Comparison of ENCODE assay signal across 8 cellular contexts in the genomic region with DNA sequence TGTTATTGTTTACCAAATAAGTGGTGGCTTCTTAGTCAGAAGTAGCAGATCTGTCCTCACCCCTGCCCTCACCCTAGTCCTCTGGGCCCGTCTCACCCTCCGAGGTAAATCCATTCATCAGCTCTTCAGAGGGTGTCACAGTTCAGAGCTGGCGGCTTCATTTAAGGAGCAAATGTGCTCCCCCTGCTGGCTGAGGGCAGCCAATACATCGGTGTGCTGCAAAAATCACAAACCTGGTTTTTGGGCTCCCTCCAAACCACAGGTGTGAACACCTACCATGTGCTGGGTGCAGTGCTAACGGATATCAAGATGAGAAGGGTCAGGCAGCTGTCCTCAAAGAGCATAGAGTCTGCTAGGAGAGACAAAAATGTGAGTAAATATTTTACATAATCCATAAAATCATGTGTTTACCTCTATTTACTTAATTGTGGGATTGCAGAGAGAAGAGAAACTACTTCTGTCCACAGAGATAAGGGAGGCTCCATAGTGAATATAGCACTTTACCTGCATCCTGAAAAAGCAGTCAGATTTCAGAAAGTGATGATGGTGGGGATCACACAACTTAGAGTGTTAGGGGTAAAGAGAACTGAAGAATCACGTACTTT. TPM values are rescaled to one million over a fixed set of nuclear protein-coding genes. Genes with fewer than 3 reads are reported as not detected.
DNase-seq lines count a peak whose midpoint lies in the region; ATAC-seq and TF ChIP-seq lines count a peak whose summit lies in the region.

No MANE protein-coding gene starts in this region.

- no TSS peak for BruUV-seq in Panc1 (replicated peaks; lab: Mats Ljungman, UMichigan)

- WGBS in thyroid gland, 2 donors, result 18 to 21% methylated on average over 6 of the region's 6 CpGs

- H3K36me3 ChIP-seq in Panc1 (ENCODE audit: control insufficient read depth, insufficient read depth, low read length), result no peaks in the 10 kb centered on the region
- no peaks in the 10 kb centered on the region for H3K36me3 ChIP-seq in thyroid gland

- no peak for TF ChIP-seq POLR2A in thyroid gland (IDR thresholded peaks at IDR 0.05)

- no peaks in the 10 kb centered on the region for H3K36me3 Mint-ChIP-seq in activated T-cell treated with anti-CD3 and anti-CD28 coated beads, Interleukin-2, amount 50 U/mL, for 72 hours (ENCODE audit: insufficient read depth in 2 of 2)

- H3K27me3 ChIP-seq in Panc1 (ENCODE audit: control insufficient read depth, insufficient read depth, low read length), result peaks cover 25% of the 10 kb centered on the region
- no peaks in the 10 kb centered on the region for H3K27me3 ChIP-seq in thyroid gland

- peak; percentile 57 to 80 (median 71) for DNase-seq in NCI-H1417 (lab: John Stamatoyannopoulos, UW)
- no peak for DNase-seq in NCI-H1417 treated with DMSO at 0.1 percent for 48 hours (lab: John Stamatoyannopoulos, UW)
- peak; percentile 63 for DNase-seq in HuH-7 (ENCODE audit: low spot score)
- DNase-seq in Panc1 (ENCODE audit: low read depth, low spot score), result peak; percentile 53
- DNase-seq in activated T-cell treated with anti-CD3 and anti-CD28 coated beads, Interleukin-2, amount 50 U/mL, for 72 hours, result peak; percentile 59 to 62
- peak; percentile 58 for DNase-seq in fibroblast of the aortic adventitia (ENCODE audit: low read depth)
- DNase-seq in nucleus accumbens (lab: John Stamatoyannopoulos, UW), result peak in 42 of 56 donors; percentile 5 to 66 (median 28)
- DNase-seq in thyroid gland, result peak; percentile 58 to 69

- H3K9me3 ChIP-seq in Panc1 (ENCODE audit: control insufficient read depth, insufficient read depth, low read depth, low read length) (no peaks in the 10 kb centered on the region), thyroid gland (no peaks in the 10 kb centered on the region)

- POLR2A ChIA-PET in Panc1 (lab: Charles Lee), result no interaction called here

- no peaks in the 10 kb centered on the region for H3K4me1 ChIP-seq in Panc1 (ENCODE audit: control insufficient read depth, insufficient read depth, low read length)
- no peaks in the 10 kb centered on the region for H3K4me1 ChIP-seq in thyroid gland

- in situ Hi-C loops in Panc1 (cut with HindIII; ENCODE audit: low pct_unique_long_range_greater_than_20kb, low sequenced_read_pairs), result no loop called here

- H3K27ac Mint-ChIP-seq in activated T-cell treated with anti-CD3 and anti-CD28 coated beads, Interleukin-2, amount 50 U/mL, for 72 hours, result no peak overlapping the region

- ATAC-seq in Panc1, result peak; percentile 86
- ATAC-seq in activated T-cell treated with anti-CD3 and anti-CD28 coated beads, Interleukin-2, amount 50 U/mL, for 72 hours (replicated peaks in 1 of 2), result peak; percentile 46 to 70

- peaks cover 39% of the 10 kb centered on the region for H3K27me3 Mint-ChIP-seq in activated T-cell treated with anti-CD3 and anti-CD28 coated beads, Interleukin-2, amount 50 U/mL, for 72 hours (ENCODE audit: low read depth)

- peaks cover 7% of the 10 kb centered on the region for H3K4me1 Mint-ChIP-seq in activated T-cell treated with anti-CD3 and anti-CD28 coated beads, Interleukin-2, amount 50 U/mL, for 72 hours (ENCODE audit: low read depth)

- TF ChIP-seq CTCF in Panc1 (IDR thresholded peaks at IDR 0.05) (peak; percentile 99), fibroblast of the aortic adventitia (IDR thresholded peaks at IDR 0.05; ENCODE audit: insufficient read depth, low read length) (peak; percentile 92), thyroid gland (IDR thresholded peaks at IDR 0.05) (peak; percentile 68 to 83 (median 76))

- CTCF ChIA-PET in Panc1 (lab: Charles Lee), result interaction anchor here (0.6 to 0.7 kb wide), 5 partner anchors 9 to 251 kb away, joined by 3 to 4 read pairs (median 3); no protein-coding TSS in a partner anchor

- no peaks in the 10 kb centered on the region for H3K9me3 Mint-ChIP-seq in activated T-cell treated with anti-CD3 and anti-CD28 coated beads, Interleukin-2, amount 50 U/mL, for 72 hours

- intact Hi-C loops in Panc1 (cut with micrococcal nuclease; ENCODE audit: unreplicated experiment) (loop anchor here (1.0 to 10.0 kb wide), 2 partner anchors 132 to 251 kb away; no protein-coding TSS in a partner anchor), thyroid gland (cut with DNase I) (loop anchor here (10.0 kb wide), 1 partner anchor 251 kb away; no protein-coding TSS in a partner anchor)

- H3K4me3 Mint-ChIP-seq in activated T-cell treated with anti-CD3 and anti-CD28 coated beads, Interleukin-2, amount 50 U/mL, for 72 hours, result no peak overlapping the region

- no peak overlapping the region for H3K4me3 ChIP-seq in Panc1 (ENCODE audit: low read depth in 2 of 2, low read length in 2 of 2)
- no peak overlapping the region for H3K4me3 ChIP-seq in fibroblast of the aortic adventitia (ENCODE audit: low read depth, low read length)
- no peak overlapping the region for H3K4me3 ChIP-seq in thyroid gland (replicated peaks in 1 of 3)

- no peak overlapping the region for H3K27ac ChIP-seq in Panc1 (ENCODE audit: low read length)
- H3K27ac ChIP-seq in thyroid gland, result no peak overlapping the region

RNA-seq across cellular contexts. Expression of gene CRTAC1, which starts 15.5 kb away (rescaled TPM):
- 0.23 TPM for total RNA-seq in Panc1 (2021; ENCODE audit: unreplicated experiment)
- polyA plus RNA-seq in Panc1 (2012; ENCODE audit: insufficient read length), result 0.40 TPM
- not detected for total RNA-seq in activated T-cell treated with anti-CD3 and anti-CD28 coated beads, Interleukin-2, amount 50 U/mL, for 72 hours
- total RNA-seq in fibroblast of the aortic adventitia (ENCODE audit: low replicate concordance), result not detected in 2 replicates
- 1 to 10 TPM; 2.6 to 7.3 (median 3.7) TPM for total RNA-seq in thyroid gland
